ENCODE assay signal across 1 cellular context in the genomic region with DNA sequence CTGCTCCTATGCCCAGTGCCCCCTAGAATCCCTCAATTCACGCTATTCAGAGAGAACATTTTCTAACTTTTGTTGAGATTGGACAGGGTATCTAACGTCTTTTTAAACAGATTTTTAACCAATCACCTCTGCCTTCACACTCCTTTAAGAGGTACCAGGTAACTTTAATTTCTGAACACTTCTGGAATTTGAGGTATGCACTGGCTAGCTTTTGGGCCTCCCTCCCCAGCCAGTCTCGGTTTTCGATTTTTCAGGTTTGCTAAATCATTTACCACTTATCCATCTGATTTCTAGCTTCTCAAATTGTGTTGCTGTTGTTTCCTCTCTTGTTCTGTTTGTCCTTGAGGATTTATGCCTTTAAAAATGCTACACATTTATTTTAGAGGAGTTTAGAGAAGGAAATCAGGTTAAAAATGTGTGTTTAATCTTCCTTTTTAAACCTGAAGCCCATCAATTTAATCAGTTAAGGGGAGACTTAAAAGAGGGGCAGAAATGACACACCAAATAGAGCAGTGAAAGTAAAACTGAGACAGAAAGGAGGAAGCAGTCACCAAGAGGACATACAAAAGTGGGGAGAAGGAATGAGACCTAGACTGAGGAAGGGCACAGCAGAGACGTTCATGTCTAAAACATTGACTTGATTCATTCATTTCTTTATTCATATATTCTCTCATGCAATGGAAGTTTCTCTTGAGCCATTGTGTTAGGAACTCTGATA.
TF ChIP-seq lines count a peak whose summit lies in the region.

No MANE protein-coding gene starts in this region.

TF ChIP-seq in HepG2, 621 proteins besides CTCF, POLR2A, EP300 and RAD21 (continued from another document):
- TF ChIP-seq, protein P1, sequence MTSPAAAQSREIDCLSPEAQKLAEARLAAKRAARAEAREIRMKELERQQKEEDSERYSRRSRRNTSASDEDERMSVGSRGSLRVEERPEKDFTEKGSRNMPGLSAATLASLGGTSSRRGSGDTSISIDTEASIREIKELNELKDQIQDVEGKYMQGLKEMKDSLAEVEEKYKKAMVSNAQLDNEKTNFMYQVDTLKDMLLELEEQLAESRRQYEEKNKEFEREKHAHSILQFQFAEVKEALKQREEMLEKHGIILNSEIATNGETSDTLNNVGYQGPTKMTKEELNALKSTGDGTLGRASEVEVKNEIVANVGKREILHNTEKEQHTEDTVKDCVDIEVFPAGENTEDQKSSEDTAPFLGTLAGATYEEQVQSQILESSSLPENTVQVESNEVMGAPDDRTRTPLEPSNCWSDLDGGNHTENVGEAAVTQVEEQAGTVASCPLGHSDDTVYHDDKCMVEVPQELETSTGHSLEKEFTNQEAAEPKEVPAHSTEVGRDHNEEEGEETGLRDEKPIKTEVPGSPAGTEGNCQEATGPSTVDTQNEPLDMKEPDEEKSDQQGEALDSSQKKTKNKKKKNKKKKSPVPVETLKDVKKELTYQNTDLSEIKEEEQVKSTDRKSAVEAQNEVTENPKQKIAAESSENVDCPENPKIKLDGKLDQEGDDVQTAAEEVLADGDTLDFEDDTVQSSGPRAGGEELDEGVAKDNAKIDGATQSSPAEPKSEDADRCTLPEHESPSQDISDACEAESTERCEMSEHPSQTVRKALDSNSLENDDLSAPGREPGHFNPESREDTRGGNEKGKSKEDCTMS (CRISPR knock-in tag; conservative IDR thresholded peaks at IDR 0.05), result no peak
- TF ChIP-seq, protein P2, sequence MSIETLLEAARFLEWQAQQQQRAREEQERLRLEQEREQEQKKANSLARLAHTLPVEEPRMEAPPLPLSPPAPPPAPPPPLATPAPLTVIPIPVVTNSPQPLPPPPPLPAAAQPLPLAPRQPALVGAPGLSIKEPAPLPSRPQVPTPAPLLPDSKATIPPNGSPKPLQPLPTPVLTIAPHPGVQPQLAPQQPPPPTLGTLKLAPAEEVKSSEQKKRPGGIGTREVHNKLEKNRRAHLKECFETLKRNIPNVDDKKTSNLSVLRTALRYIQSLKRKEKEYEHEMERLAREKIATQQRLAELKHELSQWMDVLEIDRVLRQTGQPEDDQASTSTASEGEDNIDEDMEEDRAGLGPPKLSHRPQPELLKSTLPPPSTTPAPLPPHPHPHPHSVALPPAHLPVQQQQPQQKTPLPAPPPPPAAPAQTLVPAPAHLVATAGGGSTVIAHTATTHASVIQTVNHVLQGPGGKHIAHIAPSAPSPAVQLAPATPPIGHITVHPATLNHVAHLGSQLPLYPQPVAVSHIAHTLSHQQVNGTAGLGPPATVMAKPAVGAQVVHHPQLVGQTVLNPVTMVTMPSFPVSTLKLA (IDR thresholded peaks at IDR 0.05), result no peak
- TF ChIP-seq ZNF747 (CRISPR knock-in tag; IDR thresholded peaks at IDR 0.05; ENCODE audit: borderline replicate concordance) (no peak), MED13 (CRISPR knock-in tag; IDR thresholded peaks at IDR 0.05) (no peak), ATF7-NPFF (CRISPR knock-in tag; IDR thresholded peaks at IDR 0.05; ENCODE audit: low read depth) (no peak)
